Comparison of ENCODE assay signal across 2 cellular contexts in genomic region chr16:28573738-28574718, GRCh38.
A peak's percentile ranks its signal among the peaks of the same experiment; 100 is the strongest.
TF ChIP-seq lines count a peak whose summit lies in the region.

No MANE protein-coding gene starts in this region.

TF ChIP-seq in HepG2, 621 proteins besides CTCF, POLR2A, EP300 and RAD21:
- TF ChIP-seq PCBP1 (IDR thresholded peaks at IDR 0.05; ENCODE audit: borderline replicate concordance, low read depth, low read length), result no peak
- TF ChIP-seq ZNF652 (CRISPR knock-in tag; IDR thresholded peaks at IDR 0.05; ENCODE audit: borderline replicate concordance, low read depth), result 0 out of 2 replicates have a peak, but pooled peaks have one; percentile 30

TF ChIP-seq in SK-N-SH, 30 proteins besides CTCF, POLR2A, EP300 and RAD21:
- no peak for TF ChIP-seq FOXJ3 (CRISPR knock-in tag; IDR thresholded peaks at IDR 0.05)
- no peak for TF ChIP-seq YY1 (IDR thresholded peaks at IDR 0.05; ENCODE audit: low read depth)
- no peak for TF ChIP-seq SMC3 (IDR thresholded peaks at IDR 0.05; ENCODE audit: low read depth, low read length)
- no peak for TF ChIP-seq PBX3 (IDR thresholded peaks at IDR 0.05)
- TF ChIP-seq IRF3 (IDR thresholded peaks at IDR 0.05; ENCODE audit: low read depth, low read length), result no peak
- no peak for TF ChIP-seq GATA2 (CRISPR knock-in tag; IDR thresholded peaks at IDR 0.05)
- TF ChIP-seq TCF12 (IDR thresholded peaks at IDR 0.05), result no peak
- TF ChIP-seq MAX (IDR thresholded peaks at IDR 0.05; ENCODE audit: low read depth), result no peak
- TF ChIP-seq POLR2AphosphoS5 (IDR thresholded peaks at IDR 0.05; ENCODE audit: low read depth, low read length), result no peak
- TF ChIP-seq USF2 (IDR thresholded peaks at IDR 0.05; ENCODE audit: borderline replicate concordance, low read depth, low read length), result no peak
- TF ChIP-seq RFX5 (IDR thresholded peaks at IDR 0.05; ENCODE audit: low read length), result no peak
- no peak for TF ChIP-seq NFIC (IDR thresholded peaks at IDR 0.05; ENCODE audit: borderline replicate concordance)
- no peak for TF ChIP-seq MEF2A (IDR thresholded peaks at IDR 0.05; ENCODE audit: borderline replicate concordance, low read depth)
TF ChIP-seq in SK-N-SH: peak in this region for 0.
